In the genomic region with DNA sequence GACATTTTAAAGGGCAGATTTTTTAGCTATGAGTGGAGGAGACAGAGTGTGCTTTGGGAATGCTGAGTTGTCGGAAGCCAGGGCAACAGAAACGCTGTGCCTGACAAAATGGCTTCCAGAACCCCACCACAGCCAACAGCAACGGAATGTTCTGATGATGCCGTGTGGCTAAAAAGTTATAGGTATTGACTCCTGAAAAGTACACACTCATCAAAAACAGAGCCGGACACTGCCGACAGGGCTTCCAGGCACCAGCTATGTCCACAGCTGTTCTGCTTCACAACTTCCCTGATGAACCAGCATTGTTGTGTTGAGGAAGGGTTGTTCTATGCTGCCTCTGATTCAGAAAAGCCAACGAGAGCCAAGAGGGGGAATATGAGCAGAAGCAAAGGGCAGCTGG, we compare ENCODE assay signal across 17 cellular contexts.
"Had no signal": no experiment of that assay in that cellular context is flagged by ENCODE, and none has a peak within 500 bp of the region (broad histone marks: within the 10 kb centered on the region; RNA-seq: fewer than 3 reads in every experiment).

No MANE protein-coding gene starts in this region.

- H3K36me3 Mint-ChIP-seq: activated naive CD4-positive, alpha-beta T cell treated with anti-CD3 and anti-CD28 coated beads, Interleukin-2, amount 50 U/mL, for 24 hours; memory B cell; WTC11 had no signal

- H3K27ac ChIP-seq: adrenal gland, esophagus muscularis mucosa, psoas muscle, skin epidermis, tibial nerve had no signal

- H3K27me3 Mint-ChIP-seq: activated CD4-positive, alpha-beta T cell treated with anti-CD3 and anti-CD28 coated beads for 36 hours; activated naive CD4-positive, alpha-beta T cell treated with anti-CD3 and anti-CD28 coated beads, Interleukin-2, amount 50 U/mL, for 24 hours; dendritic cell treated with granulocyte-macrophage colony-stimulating factor and Interleukin-4, amounts not matched to agents 40 ng/mL and 50 ng/mL, for 4 days had no signal

- H3K4me3 Mint-ChIP-seq: activated CD4-positive, alpha-beta T cell treated with anti-CD3 and anti-CD28 coated beads for 36 hours; activated naive CD4-positive, alpha-beta T cell treated with anti-CD3 and anti-CD28 coated beads, Interleukin-2, amount 50 U/mL, for 24 hours; dendritic cell treated with granulocyte-macrophage colony-stimulating factor and Interleukin-4, amounts not matched to agents 40 ng/mL and 50 ng/mL, for 4 days; memory B cell; stimulated activated naive CD8-positive, alpha-beta T cell treated with anti-CD3 and anti-CD28 coated beads, Interleukin-15, Interleukin-2, amounts not matched to agents 100 ng/mL and 50 ng/mL, for 24 hours; T-helper 2 cell treated with Interferon-gamma antibody and Interleukin-4, amounts not matched to agents 5 μg/mL and 100 μg/mL, for 36 hours; WTC11 had no signal

- H3K9me3 ChIP-seq: adrenal gland, esophagus muscularis mucosa, psoas muscle, tibial nerve had no signal

- H3K27me3 ChIP-seq: adrenal gland, esophagus muscularis mucosa, tibial nerve had no signal

- H3K4me1 ChIP-seq: adrenal gland, esophagus muscularis mucosa, psoas muscle, tibial nerve had no signal

- H3K4me3 ChIP-seq: adrenal gland, esophagus muscularis mucosa, psoas muscle, skin epidermis, tibial nerve had no signal

- DNase-seq: activated CD4-positive, alpha-beta T cell treated with anti-CD3 and anti-CD28 coated beads, Interleukin-2, amount 50 U/mL, for 48 hours; activated gamma-delta T cell; effector CD8-positive, alpha-beta T cell; psoas muscle; stimulated activated CD4-positive, alpha-beta T cell treated with anti-CD3 and anti-CD28 coated beads, Interleukin-15, amount 100 ng/mL, for 24 hours; stimulated activated CD4-positive, alpha-beta T cell treated with anti-CD3 and anti-CD28 coated beads, Interleukin-2, amount 100 ng/mL, for 48 hours had no signal

- H3K4me1 Mint-ChIP-seq: activated CD4-positive, alpha-beta T cell treated with anti-CD3 and anti-CD28 coated beads for 36 hours; activated naive CD4-positive, alpha-beta T cell treated with anti-CD3 and anti-CD28 coated beads, Interleukin-2, amount 50 U/mL, for 24 hours; memory B cell had no signal

- H3K9me3 Mint-ChIP-seq: activated naive CD4-positive, alpha-beta T cell treated with anti-CD3 and anti-CD28 coated beads, Interleukin-2, amount 50 U/mL, for 24 hours; dendritic cell treated with granulocyte-macrophage colony-stimulating factor and Interleukin-4, amounts not matched to agents 40 ng/mL and 50 ng/mL, for 4 days; memory B cell; stimulated activated naive CD8-positive, alpha-beta T cell treated with anti-CD3 and anti-CD28 coated beads, Interleukin-15, Interleukin-2, amounts not matched to agents 100 ng/mL and 50 ng/mL, for 24 hours; T-helper 2 cell treated with Interferon-gamma antibody and Interleukin-4, amounts not matched to agents 5 μg/mL and 100 μg/mL, for 36 hours; WTC11 had no signal

- H3K27ac Mint-ChIP-seq: activated CD4-positive, alpha-beta T cell treated with anti-CD3 and anti-CD28 coated beads for 36 hours; activated naive CD4-positive, alpha-beta T cell treated with anti-CD3 and anti-CD28 coated beads, Interleukin-2, amount 50 U/mL, for 24 hours; dendritic cell treated with granulocyte-macrophage colony-stimulating factor and Interleukin-4, amounts not matched to agents 40 ng/mL and 50 ng/mL, for 4 days; memory B cell; stimulated activated naive CD8-positive, alpha-beta T cell treated with anti-CD3 and anti-CD28 coated beads, Interleukin-15, Interleukin-2, amounts not matched to agents 100 ng/mL and 50 ng/mL, for 24 hours; T-helper 2 cell treated with Interferon-gamma antibody and Interleukin-4, amounts not matched to agents 5 μg/mL and 100 μg/mL, for 36 hours; WTC11 had no signal

- H3K36me3 ChIP-seq: adrenal gland, esophagus muscularis mucosa, tibial nerve had no signal
